8 cellular contexts compared by ENCODE assay signal in the genomic region with DNA sequence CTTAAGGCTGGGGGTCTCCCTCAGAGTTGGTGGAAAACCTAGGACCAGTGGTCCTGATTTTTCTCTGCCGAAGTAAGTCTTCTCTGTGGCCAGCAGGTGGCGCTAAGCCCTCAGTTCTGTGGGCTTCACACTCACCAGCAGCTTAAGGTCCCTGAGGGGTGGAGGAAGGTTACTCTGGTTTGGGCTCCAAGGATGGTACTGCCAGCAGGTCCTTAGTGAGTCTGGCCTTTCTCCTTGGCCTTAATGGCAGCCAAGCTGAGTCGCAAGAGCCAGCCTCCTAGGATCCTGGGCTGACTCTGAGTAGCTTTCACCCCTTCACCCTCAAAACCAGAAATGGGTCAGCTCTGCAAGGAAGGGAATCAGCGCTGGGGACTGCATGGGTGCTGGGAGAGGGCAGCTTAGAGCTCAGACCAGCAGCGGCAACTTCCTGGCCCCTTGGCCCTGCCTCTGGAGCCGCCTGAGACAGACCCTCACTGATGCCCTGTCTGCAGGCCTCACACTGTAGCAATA. TPM values are rescaled to one million over a fixed set of nuclear protein-coding genes. Genes with fewer than 3 reads are reported as not detected.
DNase-seq lines count a peak whose midpoint lies in the region; ATAC-seq and TF ChIP-seq lines count a peak whose summit lies in the region.

No MANE protein-coding gene starts in this region.

- peak; percentile 89 for TF ChIP-seq CTCF in GM10266 (IDR thresholded peaks at IDR 0.05; ENCODE audit: control insufficient read depth, insufficient read depth, low read depth, missing control alignments)

- DNase-seq in GM10266 (ENCODE audit: extremely low spot score), result peak; percentile 64
- DNase-seq in NCI-H510A treated with DMSO at 0.1 percent for 48 hours (lab: John Stamatoyannopoulos, UW), result peak; percentile 26
- DNase-seq in activated CD4-positive, alpha-beta T cell treated with anti-CD3 and anti-CD28 coated beads, Interleukin-2, amount 50 U/mL, for 24 hours (ENCODE audit: low read depth in 1 of 2, low spot score in 1 of 2), result peak; percentile 61 to 70
- DNase-seq in dermis microvascular lymphatic vessel endothelial cell (ENCODE audit: low read depth in 2 of 2), result peak; percentile 66 to 85
- DNase-seq in lung microvascular endothelial cell (ENCODE audit: low read depth in 2 of 2), result peak; percentile 87 to 90
- peak; percentile 56 for DNase-seq in stimulated activated CD8-positive, alpha-beta memory T cell treated with anti-CD3 and anti-CD28 coated beads, Interleukin-15, amount 100 ng/mL, for 1 hour (ENCODE audit: low read depth)

- ATAC-seq in HG03159 (IDR thresholded peaks at IDR 0.05; ENCODE audit: unreplicated experiment) (peak; percentile 57), HG02623 (IDR thresholded peaks at IDR 0.05; ENCODE audit: unreplicated experiment) (no peak)

RNA-seq across cellular contexts. Expression of gene KCNJ11, which starts 4.4 kb away (rescaled TPM):
- total RNA-seq in dermis microvascular lymphatic vessel endothelial cell (0.64 and 2.1 TPM in 2 replicates), lung microvascular endothelial cell (0.22 and 0.40 TPM in 2 replicates)

RNA-seq across cellular contexts. Expression of gene NCR3LG1, which starts 32.5 kb away (rescaled TPM):
- total RNA-seq in dermis microvascular lymphatic vessel endothelial cell (0.38 and 0.51 TPM in 2 replicates), lung microvascular endothelial cell (0.20 and 0.87 TPM in 2 replicates)

Comparison
In these comparisons a context has a peak if more than half of its experiments do, and no peak if none do; other contexts are left out.
1. DNase-seq: peak in every context shown above with its lines; median percentile 88 in lung microvascular endothelial cell; 76 in dermis microvascular lymphatic vessel endothelial cell; 66 in activated CD4-positive, alpha-beta T cell treated with anti-CD3 and anti-CD28 coated beads, Interleukin-2, amount 50 U/mL, for 24 hours; 64 in GM10266; 56 in stimulated activated CD8-positive, alpha-beta memory T cell treated with anti-CD3 and anti-CD28 coated beads, Interleukin-15, amount 100 ng/mL, for 1 hour; 26 in NCI-H510A treated with DMSO at 0.1 percent for 48 hours.